ENCODE assay signal across 1 cellular context in genomic region chr11:129721685-129722084, GRCh38.
TF ChIP-seq lines count a peak whose summit lies in the region.

No MANE protein-coding gene starts in this region.

TF ChIP-seq in WTC11, 78 proteins besides CTCF, POLR2A, EP300 and RAD21 (continued from another document):
- no peak for TF ChIP-seq ARID4B (CRISPR knock-in tag; IDR thresholded peaks at IDR 0.05; ENCODE audit: borderline replicate concordance)
